ENCODE assay signal across 19 cellular contexts in genomic region chr12:13587721-13588389, GRCh38.
"Had no signal": no experiment of that assay in that cellular context is flagged by ENCODE, and none has a peak within 500 bp of the region (broad histone marks: within the 10 kb centered on the region; RNA-seq: fewer than 3 reads in every experiment).

No MANE protein-coding gene starts in this region.

- H3K4me1 ChIP-seq: esophagus muscularis mucosa, gastroesophageal sphincter, right atrium auricular region, sigmoid colon, stomach, transverse colon had no signal

- DNase-seq: effector memory CD4-positive, alpha-beta T cell; left cardiac atrium; left ventricle myocardium superior; mesenchymal stem cell; naive B cell; nephron progenitor cell; sigmoid colon; stimulated activated naive CD4-positive, alpha-beta T cell; stomach; substantia nigra; transverse colon had no signal

- H3K9me3 ChIP-seq: esophagus muscularis mucosa, gastroesophageal sphincter, neutrophil, right atrium auricular region, sigmoid colon, stomach, thoracic aorta, transverse colon had no signal

- H3K4me3 ChIP-seq: esophagus muscularis mucosa, gastroesophageal sphincter, lung, right atrium auricular region, sigmoid colon, skin epidermis, stomach, thoracic aorta, transverse colon had no signal

- H3K36me3 Mint-ChIP-seq: naive B cell had no signal

- ATAC-seq: gastroesophageal sphincter, left cardiac atrium, left ventricle myocardium superior had no signal

- H3K27ac ChIP-seq: epithelial cell of prostate, esophagus muscularis mucosa, gastroesophageal sphincter, neutrophil, right atrium auricular region, sigmoid colon, skin epidermis, stomach, thoracic aorta, transverse colon had no signal

- H3K9me3 Mint-ChIP-seq: nephron progenitor cell had no signal

- H3K4me3 Mint-ChIP-seq: naive B cell, nephron progenitor cell had no signal

- H3K36me3 ChIP-seq: esophagus muscularis mucosa, gastroesophageal sphincter, neutrophil, right atrium auricular region, sigmoid colon, stomach, thoracic aorta, transverse colon had no signal

- H3K27ac Mint-ChIP-seq: nephron progenitor cell had no signal

- H3K4me1 Mint-ChIP-seq: nephron progenitor cell had no signal

- H3K27me3 ChIP-seq: esophagus muscularis mucosa, gastroesophageal sphincter, neutrophil, right atrium auricular region, sigmoid colon, stomach, transverse colon had no signal
